8 cellular contexts compared by ENCODE assay signal in the genomic region with DNA sequence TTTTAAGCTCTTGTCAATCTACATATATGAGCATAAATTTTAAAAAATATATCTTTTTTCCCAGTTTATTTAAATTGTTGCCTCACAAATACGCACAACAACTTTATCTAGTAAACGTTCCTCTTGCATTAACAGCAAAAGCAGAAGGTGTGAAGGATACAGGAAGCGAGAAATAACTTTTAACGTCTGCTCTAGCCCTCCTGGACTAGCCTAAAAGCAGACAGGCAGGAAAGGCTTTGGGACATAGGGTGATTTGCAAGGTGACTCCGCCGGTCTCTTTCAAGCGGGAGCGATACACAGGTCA. TPM values are rescaled to one million over a fixed set of nuclear protein-coding genes. Genes with fewer than 3 reads are reported as not detected.
DNase-seq lines count a peak whose midpoint lies in the region; ATAC-seq and TF ChIP-seq lines count a peak whose summit lies in the region.

No MANE protein-coding gene starts in this region.

- peak; percentile 92 for DNase-seq in NCI-H748 (lab: John Stamatoyannopoulos, UW; ENCODE audit: unreplicated experiment)
- no peak for DNase-seq in NCI-H748 treated with DMSO at 0.1 percent for 48 hours (lab: John Stamatoyannopoulos, UW)
- no peak for DNase-seq in RWPE2 (ENCODE audit: low spot score)
- DNase-seq in SHP77 treated with DMSO at 0.1 percent for 48 hours (lab: John Stamatoyannopoulos, UW) = no peak
- no peak for DNase-seq in HK-2 (ENCODE audit: unreplicated experiment)
- DNase-seq in EL = no peak

- H3K9me3 Mint-ChIP-seq in nephron = no peaks in the 10 kb centered on the region

- H3K36me3 Mint-ChIP-seq in nephron (ENCODE audit: low read depth) = no peaks in the 10 kb centered on the region

- H3K36me3 ChIP-seq in RWPE2 (ENCODE audit: low read depth) = no peaks in the 10 kb centered on the region

- peak overlapping the region; percentile 90 to 97 (median 92) for H3K4me3 Mint-ChIP-seq in nephron

- no peaks in the 10 kb centered on the region for H3K27me3 Mint-ChIP-seq in nephron (ENCODE audit: low read depth)

- H3K4me1 Mint-ChIP-seq in nephron = peaks cover 5% of the 10 kb centered on the region

- H3K4me3 ChIP-seq in RWPE2 (ENCODE audit: severe bottlenecking) = peak overlapping the region; percentile 52

- no peaks in the 10 kb centered on the region for H3K27me3 ChIP-seq in RWPE2 (ENCODE audit: insufficient read depth, poor library complexity, severe bottlenecking)

- H3K27ac Mint-ChIP-seq in nephron = peak overlapping the region; percentile 94 to 97 (median 95)

- H3K4me1 ChIP-seq in RWPE2 (ENCODE audit: insufficient read depth, poor library complexity, severe bottlenecking) = peaks cover 11% of the 10 kb centered on the region

- H3K27ac ChIP-seq in RWPE2 (ENCODE audit: poor library complexity, severe bottlenecking) = peak overlapping the region; percentile 62

- ATAC-seq in RWPE2 (ENCODE audit: low read depth) (peak; percentile 42; the same call in 2 of the 3 replicates), esophagus mucosa (peak; percentile 64)

- TF ChIP-seq CTCF in RWPE2 (IDR thresholded peaks at IDR 0.05; ENCODE audit: poor library complexity, severe bottlenecking) = no peak
- no peak for TF ChIP-seq CTCF in nephron (IDR thresholded peaks at IDR 0.05; ENCODE audit: unreplicated experiment in 3 of 3)

- H3K9me3 ChIP-seq in RWPE2 (ENCODE audit: severe bottlenecking) = no peaks in the 10 kb centered on the region

RNA-seq across cellular contexts. Expression of gene DUSP19, which starts 0.4 kb away (rescaled TPM):
- total RNA-seq in esophagus mucosa = 1.2 TPM

RNA-seq across cellular contexts. Expression of gene NCKAP1, which starts 39.9 kb away (rescaled TPM):
- 121 TPM for total RNA-seq in esophagus mucosa

RNA-seq across cellular contexts. Expression of gene NUP35, which starts 46.1 kb away (rescaled TPM):
- total RNA-seq in esophagus mucosa = 14.2 TPM
